11 cellular contexts compared by ENCODE assay signal in genomic region chr14:99262977-99263448, GRCh38. TPM values are rescaled to one million over a fixed set of nuclear protein-coding genes. Genes with fewer than 3 reads are reported as not detected.
DNase-seq lines count a peak whose midpoint lies in the region; ATAC-seq and TF ChIP-seq lines count a peak whose summit lies in the region.
"Had no signal": no experiment of that assay in that cellular context is flagged by ENCODE, and none has a peak within 500 bp of the region (broad histone marks: within the 10 kb centered on the region; RNA-seq: fewer than 3 reads in every experiment).

No MANE protein-coding gene starts in this region.

- peak overlapping the region; percentile 90 for H3K4me3 ChIP-seq in naive thymus-derived CD4-positive, alpha-beta T cell (ENCODE audit: low read length)
- H3K4me3 ChIP-seq: smooth muscle cell had no signal

- peaks cover 50 to 71% of the 10 kb centered on the region in 2 donors for H3K4me1 ChIP-seq in naive thymus-derived CD4-positive, alpha-beta T cell (ENCODE audit: control insufficient read depth in 2 of 2, insufficient read depth in 2 of 2, low read length in 2 of 2)

- intact Hi-C loops in CD4-positive, alpha-beta T cell (cut with DNase I, micrococcal nuclease), result loop anchor here (1.0 to 10.0 kb wide), 5 partner anchors 9 to 1661 kb away; partner anchors contain the start of genes BCL11B (in 1 of the 2) and EVL (in 1 of the 2)
- intact Hi-C loops in naive thymus-derived CD4-positive, alpha-beta T cell (cut with micrococcal nuclease), result loop anchor here (1.0 to 10.0 kb wide), 11 partner anchors 9 to 1074 kb away; partner anchors contain the start of gene BCL11B (in 2 of the 2)

- no peaks in the 10 kb centered on the region for H3K9me3 ChIP-seq in CD4-positive, alpha-beta T cell (ENCODE audit: control insufficient read depth, low read length)
- no peaks in the 10 kb centered on the region for H3K9me3 ChIP-seq in KOPT-K1 (ENCODE audit: insufficient read depth, low read length, poor library complexity, severe bottlenecking)
- H3K9me3 ChIP-seq in naive thymus-derived CD4-positive, alpha-beta T cell (ENCODE audit: control insufficient read depth in 2 of 3, low read length in 3 of 3), result no peaks in the 10 kb centered on the region

- H3K4me3 Mint-ChIP-seq in CD4-positive, alpha-beta T cell, result peak overlapping the region; percentile 100
- peak overlapping the region; percentile 99 for H3K4me3 Mint-ChIP-seq in central memory CD8-positive, alpha-beta T cell
- peak overlapping the region; percentile 92 to 100 (median 96) for H3K4me3 Mint-ChIP-seq in naive thymus-derived CD4-positive, alpha-beta T cell

- no peaks in the 10 kb centered on the region for H3K27me3 Mint-ChIP-seq in CD4-positive, alpha-beta T cell
- no peaks in the 10 kb centered on the region for H3K27me3 Mint-ChIP-seq in central memory CD8-positive, alpha-beta T cell
- H3K27me3 Mint-ChIP-seq in naive thymus-derived CD4-positive, alpha-beta T cell, result no peaks in the 10 kb centered on the region

- DNase-seq in CD4-positive, alpha-beta T cell, result peak in 2 of 10 experiments; percentile 31 to 44
- peak in 1 of 2 donors; percentile 10 for DNase-seq in central memory CD8-positive, alpha-beta T cell (ENCODE audit: low spot score in 2 of 2)
- DNase-seq in naive thymus-derived CD4-positive, alpha-beta T cell, result peak in 1 of 9 donors; percentile 45
- no peak for DNase-seq in AG20443 (ENCODE audit: low spot score)
- no peak for DNase-seq in NCI-H2196 treated with DMSO at 0.1 percent for 48 hours (lab: John Stamatoyannopoulos, UW; ENCODE audit: unreplicated experiment)
- no peak for DNase-seq in HUDEP-2 (lab: John Stamatoyannopoulos, UW; ENCODE audit: unreplicated experiment in 76 of 76)
- DNase-seq: C1 segment of cervical spinal cord, NCI-H69 had no signal

- peak overlapping the region; percentile 99 for H3K27ac Mint-ChIP-seq in CD4-positive, alpha-beta T cell
- H3K27ac Mint-ChIP-seq in central memory CD8-positive, alpha-beta T cell (ENCODE audit: low read depth), result peak overlapping the region; percentile 100
- H3K27ac Mint-ChIP-seq in naive thymus-derived CD4-positive, alpha-beta T cell, result peak overlapping the region; percentile 99 to 100 (median 100)

- no peaks in the 10 kb centered on the region for H3K9me3 Mint-ChIP-seq in CD4-positive, alpha-beta T cell
- no peaks in the 10 kb centered on the region for H3K9me3 Mint-ChIP-seq in central memory CD8-positive, alpha-beta T cell
- peaks cover 0 to 12% (median 0%) of the 10 kb centered on the region in 11 donors for H3K9me3 Mint-ChIP-seq in naive thymus-derived CD4-positive, alpha-beta T cell

- TF ChIP-seq CTCF in CD4-positive, alpha-beta T cell (IDR thresholded peaks at IDR 0.05), result no peak

- H3K4me1 Mint-ChIP-seq in CD4-positive, alpha-beta T cell (ENCODE audit: low read depth), result peaks cover 95% of the 10 kb centered on the region
- H3K4me1 Mint-ChIP-seq in central memory CD8-positive, alpha-beta T cell, result peaks cover 97% of the 10 kb centered on the region
- peaks cover 64 to 99% (median 86%) of the 10 kb centered on the region in 7 donors for H3K4me1 Mint-ChIP-seq in naive thymus-derived CD4-positive, alpha-beta T cell

- H3K27me3 ChIP-seq in CD4-positive, alpha-beta T cell (ENCODE audit: control insufficient read depth, insufficient read depth, low read length), result no peaks in the 10 kb centered on the region
- H3K27me3 ChIP-seq in naive thymus-derived CD4-positive, alpha-beta T cell (ENCODE audit: control insufficient read depth in 2 of 2, insufficient read depth in 2 of 2, low read length in 2 of 2), result no peaks in the 10 kb centered on the region

- H3K27ac ChIP-seq in CD4-positive, alpha-beta T cell (ENCODE audit: low read depth, low read length), result peak overlapping the region; percentile 97
- peak overlapping the region; percentile 94 for H3K27ac ChIP-seq in KOPT-K1 (ENCODE audit: low read depth, low read length, poor library complexity, severe bottlenecking)
- peak overlapping the region; percentile 98 for H3K27ac ChIP-seq in naive thymus-derived CD4-positive, alpha-beta T cell (ENCODE audit: low read depth, low read length)

- POLR2A ChIA-PET in CD4-positive, alpha-beta T cell (lab: Charles Lee), result interaction anchor here (0.6 to 64.5 kb wide), 21 partner anchors 7 to 1660 kb away, joined by 3 to 4389 read pairs (median 7); partner anchors contain the start of genes BCL11B and SETD3
- POLR2A ChIA-PET in naive thymus-derived CD4-positive, alpha-beta T cell (lab: Charles Lee), result interaction anchor here (0.6 to 19.1 kb wide), 19 partner anchors 7 to 1659 kb away, joined by 3 to 1374 read pairs (median 8); partner anchors contain the start of gene BCL11B

- peaks cover 85% of the 10 kb centered on the region for H3K36me3 ChIP-seq in KOPT-K1 (ENCODE audit: insufficient read depth, low read length)
- peaks cover 0 to 10% (median 3%) of the 10 kb centered on the region in 3 experiments for H3K36me3 ChIP-seq in naive thymus-derived CD4-positive, alpha-beta T cell (ENCODE audit: control insufficient read depth in 2 of 3, insufficient read depth in 3 of 3, low read length in 3 of 3)

- peaks cover 97% of the 10 kb centered on the region for H3K36me3 Mint-ChIP-seq in CD4-positive, alpha-beta T cell (ENCODE audit: low read depth)
- H3K36me3 Mint-ChIP-seq in central memory CD8-positive, alpha-beta T cell (ENCODE audit: insufficient read depth), result peaks cover 75% of the 10 kb centered on the region
- peaks cover 24 to 95% (median 81%) of the 10 kb centered on the region in 5 donors for H3K36me3 Mint-ChIP-seq in naive thymus-derived CD4-positive, alpha-beta T cell

- CTCF ChIA-PET in CD4-positive, alpha-beta T cell (lab: Charles Lee), result interaction anchor here (0.5 to 11.0 kb wide), 7 partner anchors 9 to 1121 kb away, joined by 3 to 179 read pairs (median 6); no protein-coding TSS in a partner anchor
- CTCF ChIA-PET in naive thymus-derived CD4-positive, alpha-beta T cell (lab: Charles Lee), result interaction anchor here (0.7 to 2.6 kb wide), 14 partner anchors 9 to 1285 kb away, joined by 3 to 16 read pairs (median 4); no protein-coding TSS in a partner anchor

- no peak for ATAC-seq in CD4-positive, alpha-beta T cell (ENCODE audit: poor library complexity)
- no peak for ATAC-seq in central memory CD8-positive, alpha-beta T cell (replicated peaks; ENCODE audit: extremely low read depth, poor library complexity, severe bottlenecking)
- ATAC-seq in naive thymus-derived CD4-positive, alpha-beta T cell, result no peak
- no peak for ATAC-seq in HG02981 (IDR thresholded peaks at IDR 0.05; ENCODE audit: unreplicated experiment)

RNA-seq across cellular contexts. Expression of gene BCL11B, which starts 9.0 kb away (rescaled TPM):
- total RNA-seq in CD4-positive, alpha-beta T cell, result 100 to 1,000 TPM; 244 to 254 TPM
- total RNA-seq in naive thymus-derived CD4-positive, alpha-beta T cell, result 100 to 1,000 TPM in 4 of 5 experiments, 10 to 100 TPM in 1; 96.3 to 269 (median 223) TPM
- polyA plus RNA-seq in naive thymus-derived CD4-positive, alpha-beta T cell, result 10 to 100 TPM; 10.9 to 11.6 TPM
